In the genomic region with DNA sequence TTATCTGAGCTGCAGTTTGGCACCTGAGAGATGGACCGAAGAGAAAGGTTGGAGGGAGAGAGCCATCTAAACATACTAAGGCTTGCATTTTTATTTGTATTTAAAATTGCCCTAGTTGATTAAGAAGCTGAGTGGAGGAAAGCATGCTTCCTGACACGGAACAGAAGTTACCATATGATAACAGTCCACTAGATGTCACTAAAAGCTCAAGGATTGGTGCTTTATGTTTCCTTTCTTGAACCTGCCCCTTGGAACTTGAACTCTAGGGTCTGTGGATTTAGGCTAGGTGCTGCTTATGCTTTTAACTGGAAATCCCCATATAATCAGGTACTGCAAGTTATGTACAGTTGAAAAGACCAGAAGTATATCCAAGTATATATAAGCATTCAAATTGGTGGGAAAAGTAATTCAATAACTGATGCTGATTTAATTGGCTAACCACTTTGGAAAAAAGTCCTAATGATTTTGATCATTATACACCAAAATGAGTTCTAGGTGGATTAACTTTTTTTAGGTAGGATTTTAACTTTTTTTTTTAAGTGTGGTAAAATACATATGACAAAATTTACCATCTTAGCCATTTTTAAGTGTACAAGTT, we compare ENCODE assay signal across 9 cellular contexts. TPM values are rescaled to one million over a fixed set of nuclear protein-coding genes. Genes with fewer than 3 reads are reported as not detected.
DNase-seq lines count a peak whose midpoint lies in the region; ATAC-seq, FAIRE-seq and TF ChIP-seq lines count a peak whose summit lies in the region.
"Had no signal": no experiment of that assay in that cellular context is flagged by ENCODE, and none has a peak within 500 bp of the region (broad histone marks: within the 10 kb centered on the region; RNA-seq: fewer than 3 reads in every experiment).

No MANE protein-coding gene starts in this region.

- H3K4me3 ChIP-seq in pancreas, result no peak overlapping the region
- H3K4me3 ChIP-seq: thoracic aorta had no signal

- H3K27ac Mint-ChIP-seq in T-helper 17 cell, result no peak overlapping the region

- 0% methylated on average over 2 of the region's 2 CpGs for WGBS in pancreas, 2 donors

- H3K27me3 ChIP-seq in foreskin keratinocyte, result peaks cover 27% of the 10 kb centered on the region
- H3K27me3 ChIP-seq in pancreas, result no peaks in the 10 kb centered on the region

- DNase-seq in SHP77 treated with DMSO at 0.1 percent for 48 hours (lab: John Stamatoyannopoulos, UW) (peak; percentile 0), SHP77 (lab: John Stamatoyannopoulos, UW) (no peak), HEK293T (ENCODE audit: extremely low spot score) (peak; percentile 62), NCI-H1092 treated with DMSO at 0.1 percent for 48 hours (lab: John Stamatoyannopoulos, UW) (peak; percentile 33), T-helper 17 cell (no peak), foreskin keratinocyte (peak; percentile 6 to 43), pancreas (no peak)

- no peak for FAIRE-seq in pancreas (lab: Jason Lieb, UNC)

- intact Hi-C loops in pancreas (cut with DNase I), result loop anchor here in 1 of 3 donors (5.0 kb wide), 1 partner anchor 344 kb away; no protein-coding TSS in a partner anchor

- ATAC-seq in T-helper 17 cell (peak; percentile 75), foreskin keratinocyte (peak; percentile 83), pancreas (peak in 3 of 4 donors; percentile 83 to 88 (median 87)), HG03095 (IDR thresholded peaks at IDR 0.05; ENCODE audit: unreplicated experiment) (no peak)

- CTCF ChIA-PET in HEK293T (lab: Yijun Ruan, JAX), result interaction anchor here (0.7 to 1.1 kb wide), 8 partner anchors 58 to 889 kb away, joined by 3 to 5 read pairs (median 3); partner anchors contain the start of gene EIF3F

- H3K36me3 ChIP-seq in pancreas, result no peaks in the 10 kb centered on the region
- H3K36me3 ChIP-seq: thoracic aorta had no signal

- H3K9me3 ChIP-seq in T-helper 17 cell (ENCODE audit: control insufficient read depth, low read length, poor library complexity, severe bottlenecking) (no peaks in the 10 kb centered on the region), pancreas (no peaks in the 10 kb centered on the region)
- H3K9me3 ChIP-seq: thoracic aorta had no signal

- POLR2A ChIA-PET in HEK293T (lab: Yijun Ruan, JAX), result no interaction called here

- TF ChIP-seq CTCF in foreskin keratinocyte (conservative IDR thresholded peaks at IDR 0.05), result peak; percentile 81
- peak; percentile 20 to 71 (median 45) for TF ChIP-seq CTCF in pancreas (IDR thresholded peaks at IDR 0.05)

- H3K4me1 ChIP-seq in foreskin keratinocyte, result no peaks in the 10 kb centered on the region
- H3K4me1 ChIP-seq in pancreas, result no peaks in the 10 kb centered on the region

- H3K36me3 Mint-ChIP-seq in T-helper 17 cell (ENCODE audit: low read depth), result no peaks in the 10 kb centered on the region

- H3K4me3 Mint-ChIP-seq in T-helper 17 cell, result no peak overlapping the region

- peaks cover 48% of the 10 kb centered on the region for H3K27me3 Mint-ChIP-seq in T-helper 17 cell

- H3K4me1 Mint-ChIP-seq in T-helper 17 cell, result no peaks in the 10 kb centered on the region

- H3K27ac ChIP-seq in foreskin keratinocyte, result no peak overlapping the region
- no peak overlapping the region for H3K27ac ChIP-seq in pancreas
- H3K27ac ChIP-seq: thoracic aorta had no signal

TF ChIP-seq in HEK293T, 16 proteins besides CTCF, POLR2A, EP300 and RAD21:
- TF ChIP-seq FOXA1 (IDR thresholded peaks at IDR 0.05), result no peak

RNA-seq across cellular contexts. Expression of gene RBMXL2, which starts 9.5 kb away (rescaled TPM):
- total RNA-seq in T-helper 17 cell (not detected), foreskin keratinocyte (not detected in 2 replicates), pancreas (not detected)
- polyA plus RNA-seq in foreskin keratinocyte (not detected in 2 replicates), pancreas (not detected)
- total RNA-seq: thoracic aorta had no signal

Comparison
In these comparisons a context has a peak if more than half of its experiments do, and no peak if none do; other contexts are left out.
1. DNase-seq: peak in SHP77 treated with DMSO at 0.1 percent for 48 hours (single experiment), HEK293T (single experiment), NCI-H1092 treated with DMSO at 0.1 percent for 48 hours (single experiment) and foreskin keratinocyte (2 of 2); none in SHP77 (0 of 2), T-helper 17 cell (0 of 3) and pancreas (0 of 6).